ENCODE assay signal across 9 cellular contexts in genomic region chr3:107928084-107928445, GRCh38.
DNase-seq lines count a peak whose midpoint lies in the region; FAIRE-seq and TF ChIP-seq lines count a peak whose summit lies in the region.
"Had no signal": no experiment of that assay in that cellular context is flagged by ENCODE, and none has a peak within 500 bp of the region (broad histone marks: within the 10 kb centered on the region; RNA-seq: fewer than 3 reads in every experiment).

No MANE protein-coding gene starts in this region.

- no peaks in the 10 kb centered on the region for H3K9me1 ChIP-seq in keratinocyte (ENCODE audit: control insufficient read depth, extremely low read depth, insufficient read depth, low read length)

- POLR2A ChIA-PET in HEK293T (lab: Yijun Ruan, JAX): no interaction called here

- peak overlapping the region; percentile 87 for H3K4me2 ChIP-seq in keratinocyte (ENCODE audit: control insufficient read depth, extremely low read depth, insufficient read depth, low read depth, low read length)

- H4K20me1 ChIP-seq in keratinocyte (ENCODE audit: control insufficient read depth, extremely low read depth, insufficient read depth, low read length): no peaks in the 10 kb centered on the region

- H3K36me3 ChIP-seq in breast epithelium (no peaks in the 10 kb centered on the region), keratinocyte (ENCODE audit: control insufficient read depth in 2 of 2, extremely low read depth in 1 of 2, insufficient read depth in 2 of 2, low read length in 2 of 2) (no peaks in the 10 kb centered on the region), spleen (no peaks in the 10 kb centered on the region)

- no peaks in the 10 kb centered on the region for H3K79me2 ChIP-seq in keratinocyte (ENCODE audit: control insufficient read depth, insufficient read depth, low read length)

- WGBS in spleen, 5 donors: 8 to 12% (median 11%) methylated on average over 8 of the region's 8 CpGs

- dilution Hi-C loops in keratinocyte (cut with MboI; ENCODE audit: extremely low pct_ligation_motif_present, low sequenced_read_pairs): no loop called here

- H3K4me3 ChIP-seq in breast epithelium: peak overlapping the region; percentile 48 to 73 (median 62)
- H3K4me3 ChIP-seq in keratinocyte (ENCODE audit: control insufficient read depth in 2 of 3, extremely low read depth in 1 of 3, insufficient read depth in 2 of 3, low read depth in 1 of 3, low read length in 3 of 3): peak overlapping the region; percentile 41 to 74 (median 49)
- H3K4me3 ChIP-seq in spleen: peak overlapping the region; percentile 40 to 77 (median 55)

- peak; percentile 71 for FAIRE-seq in keratinocyte (lab: Jason Lieb, UNC)
- FAIRE-seq: endometrium had no signal

- H3K4me1 ChIP-seq in breast epithelium: no peaks in the 10 kb centered on the region
- peaks cover 3% of the 10 kb centered on the region for H3K4me1 ChIP-seq in keratinocyte (ENCODE audit: control insufficient read depth, extremely low read depth, insufficient read depth, low read length)
- H3K4me1 ChIP-seq in spleen: peaks cover 0 to 19% (median 13%) of the 10 kb centered on the region in 6 donors

- H3K27ac ChIP-seq in breast epithelium (no peak overlapping the region), keratinocyte (ENCODE audit: control insufficient read depth, insufficient read depth, low read length) (no peak overlapping the region), spleen (peak overlapping the region in 1 of 8 donors; percentile 40)

- H3K27me3 ChIP-seq in breast epithelium: no peaks in the 10 kb centered on the region
- no peaks in the 10 kb centered on the region for H3K27me3 ChIP-seq in keratinocyte (ENCODE audit: control insufficient read depth, extremely low read depth, insufficient read depth, low read length)
- peaks cover 0 to 12% (median 0%) of the 10 kb centered on the region in 7 donors for H3K27me3 ChIP-seq in spleen (replicated peaks in 1 of 7)

- TF ChIP-seq POLR2A in breast epithelium (IDR thresholded peaks at IDR 0.05) (no peak), spleen (IDR thresholded peaks at IDR 0.05) (no peak)

- H2AFZ ChIP-seq in keratinocyte (ENCODE audit: control insufficient read depth, low read length): peak overlapping the region; percentile 73

- no peak for TF ChIP-seq CTCF in breast epithelium (IDR thresholded peaks at IDR 0.05)
- no peak for TF ChIP-seq CTCF in keratinocyte (optimal IDR thresholded peaks at IDR 0.05 in 1 of 3, IDR thresholded peaks at IDR 0.05 in 1 of 3, conservative IDR thresholded peaks at IDR 0.05 in 1 of 3; ENCODE audit: extremely low read depth in 1 of 3, insufficient read depth in 2 of 3, low read length in 3 of 3)
- no peak for TF ChIP-seq CTCF in spleen (IDR thresholded peaks at IDR 0.05 in 8 of 11, conservative IDR thresholded peaks at IDR 0.05 in 3 of 11)

- intact Hi-C loops in breast epithelium (cut with DNase I; ENCODE audit: low total_unique reads): no loop called here
- intact Hi-C loops in spleen (cut with DNase I; ENCODE audit: low total_unique reads): no loop called here

- H3K9ac ChIP-seq in keratinocyte (ENCODE audit: control insufficient read depth, extremely low read depth, insufficient read depth, low read length): peak overlapping the region; percentile 51

- DNase-seq in SIG-M5 treated with dmso at 0.1 percent for 504 hours (lab: John Stamatoyannopoulos, UW; ENCODE audit: unreplicated experiment) (peak; percentile 30), SIG-M5 (lab: John Stamatoyannopoulos, UW) (no peak), HEK293T (ENCODE audit: extremely low spot score) (peak; percentile 38), NCI-H69 (lab: John Stamatoyannopoulos, UW) (peak; percentile 70), breast epithelium (ENCODE audit: low spot score in 2 of 2) (no peak), keratinocyte (ENCODE audit: low read depth, low spot score) (no peak), spleen (no peak), NCI-H774 (lab: John Stamatoyannopoulos, UW) (no peak)

- CTCF ChIA-PET in HEK293T (lab: Yijun Ruan, JAX): interaction anchor here (0.5 to 2.3 kb wide), 9 partner anchors 9 to 692 kb away, joined by 3 to 12 read pairs (median 3); no protein-coding TSS in a partner anchor

- H3K9me3 ChIP-seq in breast epithelium (no peaks in the 10 kb centered on the region), keratinocyte (ENCODE audit: control insufficient read depth, low read depth, low read length) (no peaks in the 10 kb centered on the region), spleen (peaks cover 0 to 6% (median 4%) of the 10 kb centered on the region in 8 donors)

TF ChIP-seq in HEK293T, 16 proteins besides CTCF, POLR2A, EP300 and RAD21:
- TF ChIP-seq PKNOX1 (IDR thresholded peaks at IDR 0.05): no peak
- no peak for TF ChIP-seq SP1 (IDR thresholded peaks at IDR 0.05)
- peak; percentile 12; the same call in 1 of the 2 replicates for TF ChIP-seq L3MBTL2 (conservative IDR thresholded peaks at IDR 0.05)
- TF ChIP-seq ZNF384 (IDR thresholded peaks at IDR 0.05): no peak

Comparison
In these comparisons a context has a peak if more than half of its experiments do, and no peak if none do; other contexts are left out.
1. DNase-seq: peak in SIG-M5 treated with dmso at 0.1 percent for 504 hours (single experiment), HEK293T (single experiment) and NCI-H69 (single experiment); none in SIG-M5 (single experiment), breast epithelium (0 of 2), keratinocyte (single experiment), spleen (single experiment) and NCI-H774 (single experiment).
2. Peak in every context shown above with its lines, with median percentiles within 50 percentile points of each other: H3K4me3 ChIP-seq.